In genomic region chr13:32878172-32878571, GRCh38 we compare ENCODE assay signal across 1 cellular context.
TF ChIP-seq lines count a peak whose summit lies in the region.

No MANE protein-coding gene starts in this region.

TF ChIP-seq in K562, 482 proteins besides CTCF, POLR2A, EP300 and RAD21:
- TF ChIP-seq THRB (CRISPR knock-in tag; conservative IDR thresholded peaks at IDR 0.05) (no peak), FOXJ2 (tag; IDR thresholded peaks at IDR 0.05) (no peak), C11orf30 (IDR thresholded peaks at IDR 0.05; ENCODE audit: low read depth) (0 out of 2 replicates have a peak, but pooled peaks have one; percentile 5)
TF ChIP-seq in K562: peak in this region for 1.
